ENCODE assay signal across 30 cellular contexts in the genomic region with DNA sequence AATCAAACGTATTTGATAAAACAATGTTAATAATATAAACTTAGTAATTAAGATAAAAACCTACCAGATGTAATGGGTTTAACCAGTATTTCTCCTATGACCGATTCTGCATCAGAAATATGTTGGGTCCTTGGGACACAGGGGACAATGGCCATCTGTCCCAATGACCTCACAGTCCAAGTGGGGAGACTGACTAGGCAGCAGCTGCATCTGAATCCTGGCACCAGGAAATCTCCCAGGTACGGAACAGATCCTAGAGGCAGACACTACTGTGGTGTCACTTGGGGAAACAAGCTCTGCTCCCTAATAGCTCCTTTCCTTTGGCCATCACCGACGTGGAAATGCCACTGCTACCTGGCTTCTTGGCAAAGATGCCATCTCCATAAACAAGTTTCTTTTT.
"Had no signal": no experiment of that assay in that cellular context is flagged by ENCODE, and none has a peak within 500 bp of the region (broad histone marks: within the 10 kb centered on the region; RNA-seq: fewer than 3 reads in every experiment).

No MANE protein-coding gene starts in this region.

- DNase-seq: activated CD4-positive, alpha-beta memory T cell treated with anti-CD3 and anti-CD28 coated beads for 36 hours; activated CD4-positive, alpha-beta T cell treated with anti-CD3 and anti-CD28 coated beads for 4 hours; activated CD4-positive, alpha-beta T cell treated with anti-CD3 and anti-CD28 coated beads, Interleukin-2, amount 50 U/mL, for 1 hour; activated CD4-positive, CD25-positive, alpha-beta regulatory T cell treated with anti-CD3 and anti-CD28 coated beads, Interleukin-2, amount 50 U/mL, for 72 hours; activated CD8-positive, alpha-beta memory T cell treated with anti-CD3 and anti-CD28 coated beads, Interleukin-2, amount 50 U/mL, for 48 hours; activated effector memory CD4-positive, alpha-beta T cell treated with Interleukin-2 at 50 U/mL for 16 hours; activated naive CD4-positive, alpha-beta T cell treated with anti-CD3 and anti-CD28 coated beads, Interleukin-2, amount 10 ng/mL, durations not matched to agents 7 days and 5 days; activated naive CD8-positive, alpha-beta T cell treated with anti-CD3 and anti-CD28 coated beads, Interleukin-2, amount 50 U/mL, for 24 hours; activated T-cell treated with anti-CD3 and anti-CD28 coated beads, Interleukin-2, amount 50 U/mL, for 48 hours; brain microvascular endothelial cell; central memory CD4-positive, alpha-beta T cell; Karpas-422; KBM-7; NCI-H1105; NCI-H1417 treated with DMSO at 0.1 percent for 48 hours; NCI-H1930; NCI-H2081 treated with DMSO at 0.1 percent for 48 hours; NCI-H226; NCI-H446 treated with DMSO at 0.1 percent for 48 hours; NCI-H524; NCI-H69; NCI-H82; SHP77 treated with DMSO at 0.1 percent for 48 hours; SK-N-SH had no signal

- H3K4me1 Mint-ChIP-seq: activated naive CD4-positive, alpha-beta T cell treated with anti-CD3 and anti-CD28 coated beads, Interleukin-2, amount 10 ng/mL, durations not matched to agents 7 days and 5 days had no signal

- H3K4me3 ChIP-seq: SJSA1 had no signal

- H3K36me3 Mint-ChIP-seq: activated CD4-positive, alpha-beta memory T cell treated with anti-CD3 and anti-CD28 coated beads for 36 hours; activated naive CD4-positive, alpha-beta T cell treated with anti-CD3 and anti-CD28 coated beads, Interleukin-2, amount 10 ng/mL, durations not matched to agents 7 days and 5 days; WTC11 had no signal

- H3K4me2 ChIP-seq: SK-N-SH had no signal

- H3K27ac Mint-ChIP-seq: activated CD4-positive, alpha-beta memory T cell treated with anti-CD3 and anti-CD28 coated beads for 36 hours; activated naive CD8-positive, alpha-beta T cell; activated naive CD8-positive, alpha-beta T cell treated with anti-CD3 and anti-CD28 coated beads, Interleukin-2, amount 50 U/mL, for 24 hours; T-helper 1 cell treated with Interleukin-12 subunit alpha and Interleukin-12 subunit beta and Interleukin-4 antibody, amounts not matched to agents 30 μg/mL and 1 μg/mL, for 36 hours; T-helper 2 cell treated with Interferon-gamma antibody and Interleukin-4, amounts not matched to agents 5 μg/mL and 100 μg/mL, for 36 hours had no signal

- H3K9me3 Mint-ChIP-seq: activated CD4-positive, alpha-beta memory T cell treated with anti-CD3 and anti-CD28 coated beads for 36 hours; activated naive CD4-positive, alpha-beta T cell treated with anti-CD3 and anti-CD28 coated beads, Interleukin-2, amount 10 ng/mL, durations not matched to agents 7 days and 5 days; activated naive CD8-positive, alpha-beta T cell treated with anti-CD3 and anti-CD28 coated beads, Interleukin-2, amount 50 U/mL, for 24 hours; T-helper 1 cell treated with Interleukin-12 subunit alpha and Interleukin-12 subunit beta and Interleukin-4 antibody, amounts not matched to agents 30 μg/mL and 1 μg/mL, for 36 hours; T-helper 2 cell treated with Interferon-gamma antibody and Interleukin-4, amounts not matched to agents 5 μg/mL and 100 μg/mL, for 36 hours; WTC11 had no signal

- H3K27me3 ChIP-seq: brain microvascular endothelial cell, SJSA1 had no signal

- H3K4me1 ChIP-seq: SJSA1 had no signal

- H3K27ac ChIP-seq: brain microvascular endothelial cell, SJSA1 had no signal

- H3K4me3 Mint-ChIP-seq: activated CD4-positive, alpha-beta memory T cell treated with anti-CD3 and anti-CD28 coated beads for 36 hours; activated naive CD4-positive, alpha-beta T cell treated with anti-CD3 and anti-CD28 coated beads, Interleukin-2, amount 10 ng/mL, durations not matched to agents 7 days and 5 days; activated naive CD8-positive, alpha-beta T cell; activated naive CD8-positive, alpha-beta T cell treated with anti-CD3 and anti-CD28 coated beads, Interleukin-2, amount 50 U/mL, for 24 hours; T-helper 1 cell treated with Interleukin-12 subunit alpha and Interleukin-12 subunit beta and Interleukin-4 antibody, amounts not matched to agents 30 μg/mL and 1 μg/mL, for 36 hours; T-helper 2 cell treated with Interferon-gamma antibody and Interleukin-4, amounts not matched to agents 5 μg/mL and 100 μg/mL, for 36 hours; WTC11 had no signal

- ATAC-seq: activated naive CD8-positive, alpha-beta T cell treated with anti-CD3 and anti-CD28 coated beads, Interleukin-2, amount 50 U/mL, for 24 hours; Panc1; WTC11 had no signal

- H3K27me3 Mint-ChIP-seq: activated CD4-positive, alpha-beta memory T cell treated with anti-CD3 and anti-CD28 coated beads for 36 hours; activated naive CD4-positive, alpha-beta T cell treated with anti-CD3 and anti-CD28 coated beads, Interleukin-2, amount 10 ng/mL, durations not matched to agents 7 days and 5 days; activated naive CD8-positive, alpha-beta T cell; activated naive CD8-positive, alpha-beta T cell treated with anti-CD3 and anti-CD28 coated beads, Interleukin-2, amount 50 U/mL, for 24 hours had no signal

- H3K9ac ChIP-seq: SK-N-SH had no signal

- H3K9me3 ChIP-seq: SJSA1, SK-N-SH had no signal

- H3K36me3 ChIP-seq: brain microvascular endothelial cell had no signal
